In genomic region chr19:7401694-7402093, GRCh38 we compare ENCODE assay signal across 34 cellular contexts.
"Had no signal": no experiment of that assay in that cellular context is flagged by ENCODE, and none has a peak within 500 bp of the region (broad histone marks: within the 10 kb centered on the region; RNA-seq: fewer than 3 reads in every experiment).

No MANE protein-coding gene starts in this region.

- H3K4me3 Mint-ChIP-seq: activated B cell treated with CpG ODN at 0.5 μM for 24 hours; activated CD4-positive, alpha-beta memory T cell treated with anti-CD3 and anti-CD28 coated beads, Interleukin-2, amount 10 ng/mL, durations not matched to agents 7 days and 5 days; activated CD4-positive, alpha-beta T cell treated with anti-CD3 and anti-CD28 coated beads, Interleukin-2, amount 10 ng/mL, durations not matched to agents 7 days and 5 days; activated naive CD4-positive, alpha-beta T cell treated with anti-CD3 and anti-CD28 coated beads, Interleukin-2, amount 10 ng/mL, durations not matched to agents 7 days and 5 days; activated naive CD8-positive, alpha-beta T cell; activated T-helper 1 cell treated with anti-CD3 and anti-CD28 coated beads, Interleukin-12 subunit alpha, Interleukin-12 subunit beta, Interleukin-2, Interleukin-4 antibody, amounts not matched to agents 30 ng/mL and 10 ng/mL and 1 ng/mL, durations not matched to agents 14 hours and 24 hours and 36 hours; central memory CD8-positive, alpha-beta T cell; dendritic cell treated with granulocyte-macrophage colony-stimulating factor and Interleukin-4, amounts not matched to agents 40 ng/mL and 50 ng/mL, for 4 days; effector memory CD8-positive, alpha-beta T cell; T-helper 17 cell; T-helper 2 cell treated with Interferon-gamma antibody and Interleukin-4, amounts not matched to agents 5 μg/mL and 100 μg/mL, for 36 hours had no signal

- H3K9me3 Mint-ChIP-seq: activated CD4-positive, alpha-beta memory T cell treated with anti-CD3 and anti-CD28 coated beads, Interleukin-2, amount 10 ng/mL, durations not matched to agents 7 days and 5 days; activated naive CD4-positive, alpha-beta T cell treated with anti-CD3 and anti-CD28 coated beads, Interleukin-2, amount 10 ng/mL, durations not matched to agents 7 days and 5 days; activated T-helper 1 cell treated with anti-CD3 and anti-CD28 coated beads, Interleukin-12 subunit alpha, Interleukin-12 subunit beta, Interleukin-2, Interleukin-4 antibody, amounts not matched to agents 30 ng/mL and 10 ng/mL and 1 ng/mL, durations not matched to agents 14 hours and 24 hours and 36 hours; activated T-helper 2 cell treated with anti-CD3 and anti-CD28 coated beads, Interferon-gamma antibody, Interleukin-2, Interleukin-4, amounts not matched to agents 10 μg/mL and 5 μg/mL and 100 μg/mL, durations not matched to agents 14 hours and 24 hours and 36 hours; central memory CD8-positive, alpha-beta T cell; dendritic cell treated with granulocyte-macrophage colony-stimulating factor and Interleukin-4, amounts not matched to agents 40 ng/mL and 50 ng/mL, for 4 days; effector memory CD8-positive, alpha-beta T cell; T-helper 2 cell treated with Interferon-gamma antibody and Interleukin-4, amounts not matched to agents 5 μg/mL and 100 μg/mL, for 36 hours had no signal

- H3K27ac ChIP-seq: brain microvascular endothelial cell, coronary artery, dorsolateral prefrontal cortex, esophagus muscularis mucosa, foreskin keratinocyte, gastrocnemius medialis, heart left ventricle, WERI-Rb-1 had no signal

- H3K9me3 ChIP-seq: esophagus muscularis mucosa, gastrocnemius medialis, heart left ventricle had no signal

- H3K4me3 ChIP-seq: coronary artery, dorsolateral prefrontal cortex, esophagus muscularis mucosa, gastrocnemius medialis, heart left ventricle had no signal

- FAIRE-seq: astrocyte, bronchial epithelial cell had no signal

- H3K36me3 ChIP-seq: brain microvascular endothelial cell, esophagus muscularis mucosa, gastrocnemius medialis, WERI-Rb-1 had no signal

- H3K27me3 Mint-ChIP-seq: activated B cell treated with CpG ODN at 0.5 μM for 24 hours; activated CD4-positive, alpha-beta memory T cell treated with anti-CD3 and anti-CD28 coated beads, Interleukin-2, amount 10 ng/mL, durations not matched to agents 7 days and 5 days; activated CD4-positive, alpha-beta T cell treated with anti-CD3 and anti-CD28 coated beads, Interleukin-2, amount 10 ng/mL, durations not matched to agents 7 days and 5 days; activated naive CD4-positive, alpha-beta T cell treated with anti-CD3 and anti-CD28 coated beads, Interleukin-2, amount 10 ng/mL, durations not matched to agents 7 days and 5 days; activated naive CD8-positive, alpha-beta T cell; central memory CD8-positive, alpha-beta T cell; dendritic cell treated with granulocyte-macrophage colony-stimulating factor and Interleukin-4, amounts not matched to agents 40 ng/mL and 50 ng/mL, for 4 days; effector memory CD8-positive, alpha-beta T cell; T-helper 17 cell had no signal

- H3K27me3 ChIP-seq: brain microvascular endothelial cell, dorsolateral prefrontal cortex, esophagus muscularis mucosa, foreskin keratinocyte, gastrocnemius medialis, heart left ventricle had no signal

- H3K27ac Mint-ChIP-seq: activated CD4-positive, alpha-beta memory T cell treated with anti-CD3 and anti-CD28 coated beads, Interleukin-2, amount 10 ng/mL, durations not matched to agents 7 days and 5 days; activated CD4-positive, alpha-beta T cell treated with anti-CD3 and anti-CD28 coated beads, Interleukin-2, amount 10 ng/mL, durations not matched to agents 7 days and 5 days; activated naive CD4-positive, alpha-beta T cell treated with anti-CD3 and anti-CD28 coated beads, Interleukin-2, amount 10 ng/mL, durations not matched to agents 7 days and 5 days; activated T-helper 1 cell treated with anti-CD3 and anti-CD28 coated beads, Interleukin-12 subunit alpha, Interleukin-12 subunit beta, Interleukin-2, Interleukin-4 antibody, amounts not matched to agents 30 ng/mL and 10 ng/mL and 1 ng/mL, durations not matched to agents 14 hours and 24 hours and 36 hours; activated T-helper 2 cell treated with anti-CD3 and anti-CD28 coated beads, Interferon-gamma antibody, Interleukin-2, Interleukin-4, amounts not matched to agents 10 μg/mL and 5 μg/mL and 100 μg/mL, durations not matched to agents 14 hours and 24 hours and 36 hours; dendritic cell treated with granulocyte-macrophage colony-stimulating factor and Interleukin-4, amounts not matched to agents 40 ng/mL and 50 ng/mL, for 4 days; T-helper 2 cell treated with Interferon-gamma antibody and Interleukin-4, amounts not matched to agents 5 μg/mL and 100 μg/mL, for 36 hours had no signal

- ATAC-seq: activated CD4-positive, CD25-positive, alpha-beta regulatory T cell treated with anti-CD3 and anti-CD28 coated beads, Interleukin-2, amount 50 U/mL, for 24 hours; effector memory CD8-positive, alpha-beta T cell; foreskin keratinocyte; gastrocnemius medialis; heart left ventricle; T-helper 17 cell had no signal

- DNase-seq: activated B cell treated with CpG ODN at 0.5 μM for 24 hours; activated CD4-positive, alpha-beta memory T cell treated with anti-CD3 and anti-CD28 coated beads, Interleukin-2, amount 10 ng/mL, durations not matched to agents 7 days and 5 days; activated CD4-positive, alpha-beta T cell treated with anti-CD3 and anti-CD28 coated beads, Interleukin-2, amount 10 ng/mL, durations not matched to agents 7 days and 5 days; activated CD4-positive, alpha-beta T cell treated with anti-CD3 and anti-CD28 coated beads, Interleukin-2, amount 50 U/mL, for 4 hours; activated CD8-positive, alpha-beta memory T cell treated with anti-CD3 and anti-CD28 coated beads, Interleukin-2, amount 50 U/mL, for 48 hours; activated effector memory CD4-positive, alpha-beta T cell treated with anti-CD3 and anti-CD28 coated beads, Interleukin-2, amount 50 U/mL, for 16 hours; activated naive CD4-positive, alpha-beta T cell treated with anti-CD3 and anti-CD28 coated beads, Interleukin-2, amount 10 ng/mL, durations not matched to agents 7 days and 5 days; activated T-cell treated with anti-CD3 and anti-CD28 coated beads for 4 hours; activated T-cell treated with anti-CD3 and anti-CD28 coated beads, Interleukin-2, amount 50 U/mL, for 48 hours; amniotic stem cell; anterior cingulate cortex; brain microvascular endothelial cell; dorsolateral prefrontal cortex; effector memory CD8-positive, alpha-beta T cell; erythroblast; foreskin keratinocyte; gastrocnemius medialis; glutamatergic neuron; heart left ventricle; T-helper 1 cell; T-helper 17 cell; T1000; WERI-Rb-1 had no signal
